ENCODE assay signal across 19 cellular contexts in the genomic region with DNA sequence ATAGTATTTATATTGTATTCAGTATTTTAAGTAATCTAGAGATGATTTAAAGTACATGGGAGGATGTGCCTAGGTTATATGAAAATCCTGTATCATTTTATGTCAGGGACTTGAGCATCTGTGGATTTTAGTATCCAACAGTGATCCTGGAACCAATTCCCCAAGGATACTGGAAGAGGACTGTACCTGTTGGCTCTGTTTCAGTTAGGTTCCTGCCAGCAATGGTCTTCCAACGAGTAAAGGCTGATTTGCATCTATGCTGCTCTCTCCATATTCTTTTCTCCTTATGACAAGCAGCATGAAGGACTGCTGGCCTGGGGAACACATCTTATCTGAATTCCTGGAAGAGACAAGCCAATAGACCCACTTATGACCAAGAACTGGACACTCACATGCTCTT.
"Had no signal": no experiment of that assay in that cellular context is flagged by ENCODE, and none has a peak within 500 bp of the region (broad histone marks: within the 10 kb centered on the region; RNA-seq: fewer than 3 reads in every experiment).

No MANE protein-coding gene starts in this region.

- DNase-seq: dermis blood vessel endothelial cell; dorsolateral prefrontal cortex; effector CD4-positive, alpha-beta T cell; effector memory CD4-positive, alpha-beta T cell; foreskin keratinocyte; heart left ventricle; hypothalamus; immature natural killer cell; islet precursor cell; kidney; kidney glomerular epithelial cell; left colon; left ventricle myocardium inferior; lower lobe of right lung; mesenchymal stem cell; mucosa of descending colon; naive B cell had no signal

- ATAC-seq: foreskin keratinocyte, gastroesophageal sphincter, heart left ventricle, left colon, left lobe of liver, lower lobe of right lung, mucosa of descending colon had no signal
